ENCODE assay signal across 8 cellular contexts in genomic region chr4:71732706-71733105, GRCh38. TPM values are rescaled to one million over a fixed set of nuclear protein-coding genes. Genes with fewer than 3 reads are reported as not detected.
DNase-seq lines count a peak whose midpoint lies in the region; ATAC-seq, FAIRE-seq and TF ChIP-seq lines count a peak whose summit lies in the region.
"Had no signal": no experiment of that assay in that cellular context is flagged by ENCODE, and none has a peak within 500 bp of the region (broad histone marks: within the 10 kb centered on the region; RNA-seq: fewer than 3 reads in every experiment).

No MANE protein-coding gene starts in this region.

- H3K27ac Mint-ChIP-seq in naive thymus-derived CD4-positive, alpha-beta T cell, result no peak overlapping the region
- H3K27ac Mint-ChIP-seq: natural killer cell had no signal

- DNase-seq in GM12865 (ENCODE audit: low read depth) (no peak), NCI-H2029 treated with DMSO at 0.1 percent for 48 hours (lab: John Stamatoyannopoulos, UW) (peak; percentile 2), dorsolateral prefrontal cortex (no peak), pancreas (no peak), WERI-Rb-1 (no peak)
- DNase-seq in naive thymus-derived CD4-positive, alpha-beta T cell, result no peak
- DNase-seq: natural killer cell had no signal

- no peaks in the 10 kb centered on the region for H3K36me3 Mint-ChIP-seq in naive thymus-derived CD4-positive, alpha-beta T cell
- H3K36me3 Mint-ChIP-seq: natural killer cell had no signal

- H3K27me3 ChIP-seq in dorsolateral prefrontal cortex, result peaks cover 0 to 2% (median 0%) of the 10 kb centered on the region in 45 donors
- no peaks in the 10 kb centered on the region for H3K27me3 ChIP-seq in pancreas
- H3K27me3 ChIP-seq in WERI-Rb-1 (ENCODE audit: insufficient read depth, low read depth, severe bottlenecking), result no peaks in the 10 kb centered on the region
- no peaks in the 10 kb centered on the region for H3K27me3 ChIP-seq in naive thymus-derived CD4-positive, alpha-beta T cell (ENCODE audit: control insufficient read depth in 2 of 2, insufficient read depth in 2 of 2, low read length in 2 of 2)

- H3K36me3 ChIP-seq in pancreas (no peaks in the 10 kb centered on the region), WERI-Rb-1 (no peaks in the 10 kb centered on the region)
- no peaks in the 10 kb centered on the region for H3K36me3 ChIP-seq in naive thymus-derived CD4-positive, alpha-beta T cell (ENCODE audit: control insufficient read depth in 2 of 3, insufficient read depth in 3 of 3, low read length in 3 of 3)

- TF ChIP-seq CTCF in GM12865 (IDR thresholded peaks at IDR 0.05; ENCODE audit: insufficient read depth, low read depth, low read length, missing control alignments), result peak; percentile 16
- TF ChIP-seq CTCF in dorsolateral prefrontal cortex (IDR thresholded peaks at IDR 0.05 in 54 of 56, conservative IDR thresholded peaks at IDR 0.05 in 2 of 56; ENCODE audit: low read depth in 1 of 56, partially characterized antibody in 56 of 56), result peak in 53 of 56 donors; percentile 16 to 65 (median 42)
- peak in 1 of 4 donors; percentile 20 for TF ChIP-seq CTCF in pancreas (IDR thresholded peaks at IDR 0.05)
- no peak; the same call in 1 of the 2 replicates for TF ChIP-seq CTCF in WERI-Rb-1 (IDR thresholded peaks at IDR 0.05; ENCODE audit: low read depth, low read length)

- H3K27ac ChIP-seq in dorsolateral prefrontal cortex (no peak overlapping the region), pancreas (no peak overlapping the region), WERI-Rb-1 (no peak overlapping the region)
- no peak overlapping the region for H3K27ac ChIP-seq in naive thymus-derived CD4-positive, alpha-beta T cell (ENCODE audit: low read depth, low read length)

- H3K4me1 Mint-ChIP-seq in naive thymus-derived CD4-positive, alpha-beta T cell, result no peaks in the 10 kb centered on the region
- H3K4me1 Mint-ChIP-seq: natural killer cell had no signal

- ATAC-seq in pancreas, result peak in 3 of 4 donors; percentile 48 to 63 (median 61)
- ATAC-seq in GM21390 (IDR thresholded peaks at IDR 0.05; ENCODE audit: unreplicated experiment), result no peak
- no peak for ATAC-seq in naive thymus-derived CD4-positive, alpha-beta T cell
- ATAC-seq: natural killer cell had no signal

- FAIRE-seq in pancreas (lab: Jason Lieb, UNC), result peak; percentile 41

- peaks cover 0 to 13% (median 10%) of the 10 kb centered on the region in 5 donors for H3K27me3 Mint-ChIP-seq in naive thymus-derived CD4-positive, alpha-beta T cell

- WGBS in pancreas, 2 donors, result 73 to 75% methylated on average over 2 of the region's 2 CpGs

- CTCF ChIA-PET in naive thymus-derived CD4-positive, alpha-beta T cell (lab: Charles Lee), result no interaction called here

- no peak overlapping the region for H3K4me3 Mint-ChIP-seq in naive thymus-derived CD4-positive, alpha-beta T cell
- H3K4me3 Mint-ChIP-seq: natural killer cell had no signal

- no peaks in the 10 kb centered on the region for H3K4me1 ChIP-seq in pancreas
- no peaks in the 10 kb centered on the region for H3K4me1 ChIP-seq in naive thymus-derived CD4-positive, alpha-beta T cell (ENCODE audit: control insufficient read depth in 2 of 2, insufficient read depth in 2 of 2, low read length in 2 of 2)

- H3K9me3 Mint-ChIP-seq in naive thymus-derived CD4-positive, alpha-beta T cell, result peaks cover 0 to 8% (median 2%) of the 10 kb centered on the region in 11 donors
- H3K9me3 Mint-ChIP-seq: natural killer cell had no signal

- POLR2A ChIA-PET in naive thymus-derived CD4-positive, alpha-beta T cell (lab: Charles Lee), result no interaction called here

- no peaks in the 10 kb centered on the region for H3K9me3 ChIP-seq in pancreas
- peaks cover 3% of the 10 kb centered on the region for H3K9me3 ChIP-seq in WERI-Rb-1 (ENCODE audit: severe bottlenecking)
- H3K9me3 ChIP-seq in naive thymus-derived CD4-positive, alpha-beta T cell (ENCODE audit: control insufficient read depth in 2 of 3, low read length in 3 of 3), result no peaks in the 10 kb centered on the region

- no peak overlapping the region for H3K4me3 ChIP-seq in GM12865 (ENCODE audit: low read depth, low read length)
- H3K4me3 ChIP-seq in dorsolateral prefrontal cortex, result no peak overlapping the region
- H3K4me3 ChIP-seq in pancreas, result no peak overlapping the region
- H3K4me3 ChIP-seq in WERI-Rb-1 (ENCODE audit: low read depth, low read length), result no peak overlapping the region
- no peak overlapping the region for H3K4me3 ChIP-seq in naive thymus-derived CD4-positive, alpha-beta T cell (ENCODE audit: low read length)

- intact Hi-C loops in dorsolateral prefrontal cortex (cut with DNase I) (loop anchor here in 1 of 2 donors (10.0 kb wide), 1 partner anchor 552 kb away; no protein-coding TSS in a partner anchor), pancreas (cut with DNase I) (no loop called here)
- intact Hi-C loops in naive thymus-derived CD4-positive, alpha-beta T cell (cut with micrococcal nuclease), result no loop called here

RNA-seq across cellular contexts. Expression of gene GC, which starts 51.2 kb away (rescaled TPM):
- not detected for total RNA-seq in dorsolateral prefrontal cortex
- 10 to 100 TPM; 17.2 to 92.9 (median 30.3) TPM for total RNA-seq in pancreas
- 100 to 1,000 TPM in 1 of 2 donors, 1 to 10 TPM in 1; 8.0 to 289 TPM for polyA plus RNA-seq in pancreas
- total RNA-seq in naive thymus-derived CD4-positive, alpha-beta T cell, result not detected
- not detected for polyA plus RNA-seq in naive thymus-derived CD4-positive, alpha-beta T cell
- total RNA-seq: natural killer cell had no signal

Comparison
In these comparisons a context has a peak if more than half of its experiments do, and no peak if none do; other contexts are left out.
1. ATAC-seq: peak in pancreas (3 of 4); none in GM21390 (single experiment) and naive thymus-derived CD4-positive, alpha-beta T cell (single experiment).
2. RNA of gene GC, which starts 51.2 kb away (total RNA-seq): 17.2 to 92.9 TPM in pancreas; not detected in dorsolateral prefrontal cortex and not detected in naive thymus-derived CD4-positive, alpha-beta T cell; every median in the first group is over 10 times any median in the second.